Comparison of ENCODE assay signal across 23 cellular contexts in the genomic region with DNA sequence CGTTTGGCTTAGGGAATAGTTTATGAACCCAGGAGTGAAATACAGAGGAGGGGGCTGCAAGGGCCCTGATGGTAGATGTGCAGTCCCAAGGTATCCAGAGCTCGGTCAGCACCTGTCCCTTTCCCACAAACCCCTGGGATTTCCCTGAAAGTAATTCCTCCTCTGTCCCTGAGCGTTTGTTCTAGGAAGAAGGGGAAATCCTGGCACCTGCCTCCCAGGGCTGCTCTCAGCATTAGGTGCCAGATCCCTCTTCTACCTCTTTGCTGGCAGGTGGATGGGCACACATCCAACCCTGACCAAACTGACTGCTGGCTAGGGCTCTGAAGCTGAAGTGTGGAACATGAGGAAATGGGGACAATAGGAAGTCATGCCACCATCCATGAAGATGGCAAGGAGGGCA.
"Had no signal": no experiment of that assay in that cellular context is flagged by ENCODE, and none has a peak within 500 bp of the region (broad histone marks: within the 10 kb centered on the region; RNA-seq: fewer than 3 reads in every experiment).

No MANE protein-coding gene starts in this region.

- H3K27ac ChIP-seq: body of pancreas, epithelial cell of prostate, esophagus squamous epithelium, heart right ventricle, neutrophil, ovary, prostate gland, sigmoid colon, thoracic aorta, uterus had no signal

- H3K36me3 ChIP-seq: esophagus squamous epithelium, heart right ventricle, neutrophil, ovary, prostate gland, sigmoid colon, thoracic aorta, uterus had no signal

- H3K4me3 ChIP-seq: body of pancreas, esophagus squamous epithelium, heart right ventricle, ovary, prostate gland, sigmoid colon, thoracic aorta, uterus had no signal

- H3K27me3 ChIP-seq: body of pancreas, esophagus squamous epithelium, neutrophil, ovary, sigmoid colon, uterus had no signal

- H3K4me1 ChIP-seq: body of pancreas, esophagus squamous epithelium, heart right ventricle, prostate gland, sigmoid colon, uterus had no signal

- DNase-seq: activated CD4-positive, alpha-beta T cell treated with anti-CD3 and anti-CD28 coated beads for 36 hours; activated CD4-positive, CD25-positive, alpha-beta regulatory T cell; activated CD8-positive, alpha-beta memory T cell treated with anti-CD3 and anti-CD28 coated beads, Interleukin-2, amount 10 ng/mL, durations not matched to agents 7 days and 5 days; activated CD8-positive, alpha-beta T cell treated with anti-CD3 and anti-CD28 coated beads, Interleukin-2, amount 10 ng/mL, durations not matched to agents 7 days and 5 days; activated naive CD4-positive, alpha-beta T cell; activated T-cell treated with anti-CD3 and anti-CD28 coated beads, Interleukin-2, amount 50 U/mL, for 48 hours; effector CD8-positive, alpha-beta T cell; esophagus squamous epithelium; foreskin melanocyte; heart right ventricle; naive B cell; nephron progenitor cell; ovary; retina; sigmoid colon; small intestine; stimulated activated CD4-positive, alpha-beta T cell treated with anti-CD3 and anti-CD28 coated beads, Interleukin-4, amount 100 ng/mL, for 24 hours; uterus had no signal

- H3K9me3 ChIP-seq: body of pancreas, esophagus squamous epithelium, neutrophil, ovary, prostate gland, sigmoid colon, thoracic aorta, uterus had no signal
